ENCODE assay signal across 27 cellular contexts in the genomic region with DNA sequence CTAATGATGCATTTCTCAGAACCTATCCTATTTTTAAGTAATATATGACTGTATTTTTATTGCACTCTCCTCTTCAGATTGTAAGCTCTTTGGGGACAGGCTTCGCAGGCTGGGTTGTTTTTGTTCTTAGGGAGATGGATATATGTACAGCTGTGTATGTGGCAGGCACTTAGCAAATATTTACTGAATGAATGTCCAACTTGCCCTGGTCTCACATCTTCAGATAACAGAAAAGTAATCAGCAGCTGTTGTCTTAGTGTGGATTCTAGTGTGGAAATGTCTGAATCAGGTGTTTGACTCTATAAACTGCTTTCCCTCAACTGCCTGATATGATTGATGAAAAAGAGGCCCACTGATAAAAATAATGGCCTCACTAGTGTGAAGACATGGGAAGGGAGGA. TPM values are rescaled to one million over a fixed set of nuclear protein-coding genes. Genes with fewer than 3 reads are reported as not detected.
A peak's percentile ranks its signal among the peaks of the same experiment; 100 is the strongest.
DNase-seq lines count a peak whose midpoint lies in the region; ATAC-seq, FAIRE-seq and TF ChIP-seq lines count a peak whose summit lies in the region.
"Had no signal": no experiment of that assay in that cellular context is flagged by ENCODE, and none has a peak within 500 bp of the region (broad histone marks: within the 10 kb centered on the region; RNA-seq: fewer than 3 reads in every experiment).

No MANE protein-coding gene starts in this region.

- intact Hi-C loops in HepG2 (cut with micrococcal nuclease; ENCODE audit: unreplicated experiment): no loop called here
- intact Hi-C loops in right lobe of liver (cut with DNase I): no loop called here

- no peak for TF ChIP-seq CTCF in HepG2 (CRISPR knock-in tag; IDR thresholded peaks at IDR 0.05)
- TF ChIP-seq CTCF in right lobe of liver (IDR thresholded peaks at IDR 0.05): no peak

- CTCF ChIA-PET in HepG2 (lab: Yijun Ruan, JAX; ENCODE audit: low intra/inter-chr PET ratio, low total read pairs): no interaction called here
- CTCF ChIA-PET in activated CD4-positive, alpha-beta T cell treated with anti-CD3 and anti-CD28 coated beads, Interleukin-2, amount 10 ng/mL, durations not matched to agents 7 days and 5 days (lab: Charles Lee): interaction anchor here (1.1 to 2.5 kb wide), 2 partner anchors 12 to 15 kb away, joined by 3 to 6 read pairs; no protein-coding TSS in a partner anchor

- FAIRE-seq in HepG2 (lab: Jason Lieb, UNC) (no peak), RCC 7860 (lab: Jason Lieb, UNC) (no peak)
- FAIRE-seq: A204.1, GM12891 had no signal

- H3K27me3 ChIP-seq in HepG2 (ENCODE audit: control insufficient read depth in 1 of 2, insufficient read depth in 2 of 2, low read length in 2 of 2) (no peaks in the 10 kb centered on the region), right lobe of liver (no peaks in the 10 kb centered on the region)
- H3K27me3 ChIP-seq: BLaER1 had no signal

- H3K4me2 ChIP-seq in HepG2 (ENCODE audit: low read depth, low read length): peak overlapping the region; percentile 2; the same call in 1 of the 2 replicates
- H3K4me2 ChIP-seq: BLaER1 had no signal

- H4K20me1 ChIP-seq in HepG2 (ENCODE audit: insufficient read depth, low read length): no peaks in the 10 kb centered on the region

- 50% methylated on average over 1 of the region's 1 CpG for WGBS in HepG2 (ENCODE audit: low lambda C conversion rate)
- 92% methylated on average over 1 of the region's 1 CpG for WGBS in right lobe of liver (ENCODE audit: insufficient coverage, low coverage, low lambda C conversion rate, missing lambda C conversion rate)

- no peak for TF ChIP-seq POLR2A in HepG2 (IDR thresholded peaks at IDR 0.05; ENCODE audit: insufficient read depth in 1 of 2, low read depth in 2 of 2, low read length in 2 of 2)
- TF ChIP-seq POLR2A in right lobe of liver (IDR thresholded peaks at IDR 0.05): no peak

- H3K4me3 Mint-ChIP-seq in stimulated activated effector memory CD8-positive, alpha-beta T cell treated with anti-CD3 and anti-CD28 coated beads, Interleukin-12 subunit alpha, Interleukin-12 subunit beta, amount 100 ng/mL, for 72 hours: no peak overlapping the region
- H3K4me3 Mint-ChIP-seq in activated CD4-positive, alpha-beta T cell treated with anti-CD3 and anti-CD28 coated beads, Interleukin-2, amount 10 ng/mL, durations not matched to agents 7 days and 5 days: no peak overlapping the region
- H3K4me3 Mint-ChIP-seq: B cell; CD4-positive, alpha-beta T cell; H9 had no signal

- H3K27ac ChIP-seq in HepG2 (ENCODE audit: extremely low read length, insufficient read depth, low read length): peak overlapping the region; percentile 46
- H3K27ac ChIP-seq in right lobe of liver: no peak overlapping the region
- H3K27ac ChIP-seq: 22Rv1, BLaER1, C4-2B, GM23248 had no signal

- H3K27me3 Mint-ChIP-seq in activated CD4-positive, alpha-beta T cell treated with anti-CD3 and anti-CD28 coated beads, Interleukin-2, amount 10 ng/mL, durations not matched to agents 7 days and 5 days: no peaks in the 10 kb centered on the region
- H3K27me3 Mint-ChIP-seq: B cell; CD4-positive, alpha-beta T cell had no signal

- no peaks in the 10 kb centered on the region for H3K4me1 Mint-ChIP-seq in stimulated activated effector memory CD8-positive, alpha-beta T cell treated with anti-CD3 and anti-CD28 coated beads, Interleukin-12 subunit alpha, Interleukin-12 subunit beta, amount 100 ng/mL, for 72 hours
- H3K4me1 Mint-ChIP-seq in activated CD4-positive, alpha-beta T cell treated with anti-CD3 and anti-CD28 coated beads, Interleukin-2, amount 10 ng/mL, durations not matched to agents 7 days and 5 days: no peaks in the 10 kb centered on the region
- H3K4me1 Mint-ChIP-seq: B cell had no signal

- H3K9me3 ChIP-seq in HepG2 (ENCODE audit: low read length) (no peaks in the 10 kb centered on the region), right lobe of liver (no peaks in the 10 kb centered on the region)
- H3K9me3 ChIP-seq: BLaER1 had no signal

- TF ChIP-seq EP300 in HepG2 (IDR thresholded peaks at IDR 0.05; ENCODE audit: low read depth in 2 of 2, low read length in 2 of 2) (peak in 1 of 2 experiments; percentile 82; a peak in 2 of 4 replicates), HepG2 (CRISPR knock-in tag; IDR thresholded peaks at IDR 0.05; ENCODE audit: borderline replicate concordance) (peak; percentile 66; the same call in 1 of the 2 replicates)

- no peak for ATAC-seq in HepG2
- no peak for ATAC-seq in right lobe of liver
- ATAC-seq in stimulated activated effector memory CD8-positive, alpha-beta T cell treated with anti-CD3 and anti-CD28 coated beads, Interleukin-12 subunit alpha, Interleukin-12 subunit beta, amount 100 ng/mL, for 72 hours: no peak
- no peak for ATAC-seq in GM19328 (IDR thresholded peaks at IDR 0.05; ENCODE audit: unreplicated experiment)
- ATAC-seq: HCT116 had no signal

- no peak overlapping the region for H2AFZ ChIP-seq in HepG2 (ENCODE audit: low read length)
- H2AFZ ChIP-seq: GM23248 had no signal

- H3K36me3 ChIP-seq in HepG2 (replicated peaks in 1 of 2; ENCODE audit: control insufficient read depth in 1 of 2, insufficient read depth in 2 of 2, low read length in 2 of 2) (peaks cover 9 to 33% of the 10 kb centered on the region in 2 experiments), right lobe of liver (no peaks in the 10 kb centered on the region)

- H3K4me1 ChIP-seq in HepG2 (ENCODE audit: insufficient read depth, low read length) (peaks cover 62% of the 10 kb centered on the region), right lobe of liver (no peaks in the 10 kb centered on the region)
- H3K4me1 ChIP-seq: BLaER1 had no signal

- no peak for TF ChIP-seq RAD21 in HepG2 (CRISPR knock-in tag; IDR thresholded peaks at IDR 0.05)

- peaks cover 33% of the 10 kb centered on the region for H3K36me3 Mint-ChIP-seq in stimulated activated effector memory CD8-positive, alpha-beta T cell treated with anti-CD3 and anti-CD28 coated beads, Interleukin-12 subunit alpha, Interleukin-12 subunit beta, amount 100 ng/mL, for 72 hours
- peaks cover 8% of the 10 kb centered on the region for H3K36me3 Mint-ChIP-seq in activated CD4-positive, alpha-beta T cell treated with anti-CD3 and anti-CD28 coated beads, Interleukin-2, amount 10 ng/mL, durations not matched to agents 7 days and 5 days (ENCODE audit: low read depth)

- H3K4me3 ChIP-seq in HepG2 (replicated peaks in 1 of 3; ENCODE audit: insufficient read depth in 1 of 3, low read depth in 2 of 3, low read length in 3 of 3) (no peak overlapping the region), right lobe of liver (no peak overlapping the region)
- H3K4me3 ChIP-seq: BLaER1, GM23248 had no signal

- peak overlapping the region; percentile 23 for H3K27ac Mint-ChIP-seq in stimulated activated effector memory CD8-positive, alpha-beta T cell treated with anti-CD3 and anti-CD28 coated beads, Interleukin-12 subunit alpha, Interleukin-12 subunit beta, amount 100 ng/mL, for 72 hours
- H3K27ac Mint-ChIP-seq in activated CD4-positive, alpha-beta T cell treated with anti-CD3 and anti-CD28 coated beads, Interleukin-2, amount 10 ng/mL, durations not matched to agents 7 days and 5 days: no peak overlapping the region
- H3K27ac Mint-ChIP-seq: B cell; CD4-positive, alpha-beta T cell had no signal

- H3K79me2 ChIP-seq in HepG2 (ENCODE audit: insufficient read depth, low read length): peaks cover 7% of the 10 kb centered on the region

- POLR2A ChIA-PET in HepG2 (lab: Yijun Ruan, JAX): interaction anchor here (1.0 to 1.3 kb wide), 5 partner anchors 11 to 114 kb away, joined by 3 to 7 read pairs (median 3); partner anchors contain the start of gene HERPUD1
- POLR2A ChIA-PET in activated CD4-positive, alpha-beta T cell treated with anti-CD3 and anti-CD28 coated beads, Interleukin-2, amount 10 ng/mL, durations not matched to agents 7 days and 5 days (lab: Charles Lee): no interaction called here

- peak; percentile 74 for DNase-seq in HepG2 (ENCODE audit: low spot score)
- no peak for DNase-seq in right lobe of liver
- DNase-seq in LHCN-M2 (ENCODE audit: low read depth): peak; percentile 14
- DNase-seq in amniotic epithelial cell (ENCODE audit: low read depth): peak; percentile 72
- DNase-seq in stimulated activated effector memory CD8-positive, alpha-beta T cell treated with anti-CD3 and anti-CD28 coated beads, Interleukin-12 subunit alpha, Interleukin-12 subunit beta, amount 100 ng/mL, for 72 hours (ENCODE audit: low spot score in 2 of 2): no peak
- DNase-seq in RCC 7860 (ENCODE audit: low spot score): no peak
- no peak for DNase-seq in activated CD4-positive, alpha-beta T cell treated with anti-CD3 and anti-CD28 coated beads, Interleukin-2, amount 10 ng/mL, durations not matched to agents 7 days and 5 days
- DNase-seq: Calu3; CD4-positive, alpha-beta T cell; COR-L47; DMS53; DMS79 treated with DMSO at 0.1 percent for 48 hours; GF-D8; GM23248; H9 had no signal

- BruUV-seq in HepG2 (replicated peaks; lab: Mats Ljungman, UMichigan): no TSS peak

- no peaks in the 10 kb centered on the region for H3K9me3 Mint-ChIP-seq in stimulated activated effector memory CD8-positive, alpha-beta T cell treated with anti-CD3 and anti-CD28 coated beads, Interleukin-12 subunit alpha, Interleukin-12 subunit beta, amount 100 ng/mL, for 72 hours
- H3K9me3 Mint-ChIP-seq in activated CD4-positive, alpha-beta T cell treated with anti-CD3 and anti-CD28 coated beads, Interleukin-2, amount 10 ng/mL, durations not matched to agents 7 days and 5 days: no peaks in the 10 kb centered on the region
- H3K9me3 Mint-ChIP-seq: CD4-positive, alpha-beta T cell; H9 had no signal

- no peak overlapping the region for H3K9ac ChIP-seq in HepG2 (ENCODE audit: insufficient read depth, low read depth, low read length)
- H3K9ac ChIP-seq: BLaER1, GM23248 had no signal

- in situ Hi-C loops in HepG2 (cut with HindIII; ENCODE audit: extremely low pct_ligation_motif_present, low pct_unique_long_range_greater_than_20kb): no loop called here

RNA-seq across cellular contexts. Expression of gene SLC12A3, which starts 47.1 kb away (rescaled TPM):
- total RNA-seq in HepG2 (2016; rRNA removed; fragmentation: Illumina TruSeq; extraction: Trizol): not detected in 2 replicates
- total RNA-seq in HepG2 (2016; cell fraction: cytosol; rRNA removed; fragmentation: Illumina TruSeq; extraction: Trizol; ENCODE audit: low read depth): 0.35 TPM in 1 of 2 replicates, not detected in the other
- not detected in 2 replicates for total RNA-seq in HepG2 (2016; cell fraction: insoluble cytoplasmic fraction; rRNA removed; fragmentation: Illumina TruSeq; extraction: Trizol)
- 0.07 and 0.40 TPM in 2 replicates for total RNA-seq in HepG2 (2016; cell fraction: membrane; rRNA removed; fragmentation: Illumina TruSeq; extraction: Trizol)
- not detected in 2 replicates for total RNA-seq in HepG2 (2016; cell fraction: nucleus; rRNA removed; fragmentation: Illumina TruSeq; extraction: Trizol)
- polyA plus RNA-seq in HepG2 (2011; rRNA removed): 5.1 and 6.2 TPM in 2 replicates
- polyA plus RNA-seq in HepG2 (2011; cell fraction: cytosol; rRNA removed): 1.6 and 1.7 TPM in 2 replicates
- 21.0 and 30.1 TPM in 2 replicates for polyA plus RNA-seq in HepG2 (2011; cell fraction: nucleus; rRNA removed)
- 1.9 and 3.9 TPM in 2 replicates for polyA plus RNA-seq in HepG2 (2012)
- not detected in 2 replicates for polyA plus RNA-seq in HepG2 (2016; cell fraction: cytosol; fragmentation: Illumina TruSeq; extraction: Trizol; ENCODE audit: low read depth)
- polyA plus RNA-seq in HepG2 (2016; cell fraction: insoluble cytoplasmic fraction; fragmentation: Illumina TruSeq; extraction: Trizol; ENCODE audit: low read depth): not detected in 2 replicates
- not detected in 2 replicates for polyA plus RNA-seq in HepG2 (2016; cell fraction: membrane; fragmentation: Illumina TruSeq; extraction: Trizol; ENCODE audit: low read depth)
- not detected in 2 replicates for polyA plus RNA-seq in HepG2 (2016; cell fraction: nucleus; fragmentation: Illumina TruSeq; extraction: Trizol; ENCODE audit: insufficient read depth, low read depth)
- 8.9 and 232 TPM in 2 replicates for polyA minus RNA-seq in HepG2 (2011; rRNA and poly(A)+ RNA removed; ENCODE audit: low replicate concordance)
- polyA minus RNA-seq in HepG2 (2011; cell fraction: cytosol; rRNA and poly(A)+ RNA removed): 2.2 and 2.3 TPM in 2 replicates
- polyA minus RNA-seq in HepG2 (2011; cell fraction: nucleus; rRNA and poly(A)+ RNA removed): 7.0 and 7.5 TPM in 2 replicates
- total RNA-seq in right lobe of liver: not detected
- 0.11 TPM in 1 of 2 replicates, not detected in the other for total RNA-seq in LHCN-M2 (2014; rRNA removed)
- polyA plus RNA-seq in LHCN-M2 (2012): 0.05 TPM
- total RNA-seq in activated CD4-positive, alpha-beta T cell treated with anti-CD3 and anti-CD28 coated beads, Interleukin-2, amount 10 ng/mL, durations not matched to agents 7 days and 5 days: not detected
- total RNA-seq: Calu3; CD4-positive, alpha-beta T cell; Daoy; G401; GM23248; H4; H9 had no signal
- polyA plus RNA-seq: AG04450, GM23248 had no signal

Comparison
In these comparisons a context has a peak if more than half of its experiments do, and no peak if none do; other contexts are left out.
1. DNase-seq: peak in HepG2 (single experiment), LHCN-M2 (single experiment) and amniotic epithelial cell (single experiment); none in right lobe of liver (0 of 3), stimulated activated effector memory CD8-positive, alpha-beta T cell treated with anti-CD3 and anti-CD28 coated beads, Interleukin-12 subunit alpha, Interleukin-12 subunit beta, amount 100 ng/mL, for 72 hours (0 of 2), RCC 7860 (single experiment) and activated CD4-positive, alpha-beta T cell treated with anti-CD3 and anti-CD28 coated beads, Interleukin-2, amount 10 ng/mL, durations not matched to agents 7 days and 5 days (single experiment).